ENCODE assay signal across 19 cellular contexts in genomic region chr18:35693829-35694228, GRCh38.
"Had no signal": no experiment of that assay in that cellular context is flagged by ENCODE, and none has a peak within 500 bp of the region (broad histone marks: within the 10 kb centered on the region; RNA-seq: fewer than 3 reads in every experiment).

No MANE protein-coding gene starts in this region.

- H3K79me2 ChIP-seq: parathyroid adenoma had no signal

- H3K36me3 ChIP-seq: WERI-Rb-1 had no signal

- H3K9ac ChIP-seq: parathyroid adenoma had no signal

- DNase-seq: activated CD4-positive, alpha-beta T cell treated with anti-CD3 and anti-CD28 coated beads for 1 hour; activated CD8-positive, alpha-beta memory T cell treated with anti-CD3 and anti-CD28 coated beads for 24 hours; activated CD8-positive, alpha-beta memory T cell treated with anti-CD3 and anti-CD28 coated beads, Interleukin-2, amount 50 U/mL, for 48 hours; activated effector memory CD4-positive, alpha-beta T cell treated with Interleukin-2 at 50 U/mL for 16 hours; activated T-cell treated with anti-CD3 and anti-CD28 coated beads, Interleukin-2, amount 50 U/mL, for 48 hours; cerebellar nuclear complex; effector CD8-positive, alpha-beta T cell; heart left ventricle; left lung; stimulated activated naive B cell treated with anti-CD40 and anti-IgM and Interleukin-4, amounts not matched to agents 10 μg/mL and 1 μg/mL and 100 μg/mL, for 72 hours; T-helper 9 cell; WERI-Rb-1 had no signal

- H3K27me3 ChIP-seq: esophagus muscularis mucosa, gastroesophageal sphincter, heart left ventricle, left lung, neutrophil had no signal

- H3K27ac ChIP-seq: esophagus muscularis mucosa, gastroesophageal sphincter, heart left ventricle, left lung, neutrophil, parathyroid adenoma, thoracic aorta, WERI-Rb-1 had no signal

- H3K4me1 ChIP-seq: left lung, parathyroid adenoma had no signal

- ATAC-seq: gastroesophageal sphincter; heart left ventricle; natural killer cell treated with Interleukin-12 subunit alpha and Interleukin-12 subunit beta and Interleukin-15 and Interleukin-18, amount 100 ng/mL, for 72 hours; sciatic nerve; stimulated activated naive B cell treated with anti-CD40 and anti-IgM and Interleukin-4, amounts not matched to agents 10 μg/mL and 1 μg/mL and 100 μg/mL, for 72 hours had no signal

- H3K9me3 ChIP-seq: esophagus muscularis mucosa, gastroesophageal sphincter, heart left ventricle, left lung, neutrophil, thoracic aorta had no signal

- H3K4me3 ChIP-seq: esophagus muscularis mucosa, gastroesophageal sphincter, heart left ventricle, left lung, thoracic aorta had no signal

- H2AFZ ChIP-seq: parathyroid adenoma had no signal
